In the genomic region with DNA sequence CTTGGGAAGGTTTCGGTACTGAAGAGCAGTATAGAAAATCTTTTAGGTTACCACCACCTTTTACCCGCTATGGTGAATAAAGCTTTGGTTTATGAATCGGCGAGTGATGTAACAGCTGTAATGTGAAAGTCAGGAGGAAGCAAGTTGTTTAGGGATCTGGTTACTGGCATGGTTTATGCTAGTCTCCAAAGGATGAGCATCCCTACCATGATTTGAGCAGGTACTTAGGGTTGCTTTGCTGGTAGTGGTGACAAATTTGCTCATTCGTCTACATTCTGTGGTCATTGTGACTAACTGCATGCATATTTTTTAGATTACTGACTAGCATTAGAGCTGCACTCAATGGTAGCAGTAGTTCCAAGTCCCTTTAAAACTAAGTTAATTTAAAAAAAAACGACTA, we compare ENCODE assay signal across 18 cellular contexts.
A peak's percentile ranks its signal among the peaks of the same experiment; 100 is the strongest.
DNase-seq lines count a peak whose midpoint lies in the region; ATAC-seq and TF ChIP-seq lines count a peak whose summit lies in the region.
"Had no signal": no experiment of that assay in that cellular context is flagged by ENCODE, and none has a peak within 500 bp of the region (broad histone marks: within the 10 kb centered on the region; RNA-seq: fewer than 3 reads in every experiment).

No MANE protein-coding gene starts in this region.

- no peaks in the 10 kb centered on the region for H3K4me1 Mint-ChIP-seq in natural killer cell
- H3K4me1 Mint-ChIP-seq: GM23338 had no signal

- no peak for ATAC-seq in natural killer cell
- no peak for ATAC-seq in GM21381 (IDR thresholded peaks at IDR 0.05; ENCODE audit: unreplicated experiment)
- ATAC-seq: activated naive CD4-positive, alpha-beta T cell treated with anti-CD3 and anti-CD28 coated beads, Interleukin-2, amount 50 U/mL, for 72 hours; GM23338; left lobe of liver; Panc1 had no signal

- no peaks in the 10 kb centered on the region for H3K27me3 Mint-ChIP-seq in natural killer cell (ENCODE audit: low read depth in 2 of 2)
- H3K27me3 Mint-ChIP-seq: type B pancreatic cell had no signal

- intact Hi-C loops in natural killer cell (cut with micrococcal nuclease) = no loop called here

- no peak overlapping the region for H3K4me3 ChIP-seq in choroid plexus epithelial cell (ENCODE audit: low read depth, low read length)
- H3K4me3 ChIP-seq: BLaER1 treated with 17β-estradiol and CSF1 and Interleukin-3, amounts not matched to agents 10 nM and 100 nM; GM23338 had no signal

- DNase-seq in EH (ENCODE audit: low read depth) = peak; percentile 89
- peak; percentile 80 for DNase-seq in LHCN-M2 (ENCODE audit: low read depth)
- DNase-seq in choroid plexus epithelial cell (ENCODE audit: low read depth) = peak; percentile 30
- peak; percentile 41 for DNase-seq in renal cortical epithelial cell (ENCODE audit: low read depth)
- DNase-seq in effector CD4-positive, alpha-beta T cell = no peak
- DNase-seq in central memory CD4-positive, alpha-beta T cell = no peak
- no peak for DNase-seq in natural killer cell
- DNase-seq: activated CD4-positive, alpha-beta T cell treated with anti-CD3 and anti-CD28 coated beads for 1 hour; hypothalamus; MM.1S; stimulated activated CD4-positive, alpha-beta T cell treated with anti-CD3 and anti-CD28 coated beads, Interleukin-2, amount 100 ng/mL, for 24 hours had no signal

- H3K4me3 Mint-ChIP-seq in natural killer cell = no peak overlapping the region
- H3K4me3 Mint-ChIP-seq: GM23338, type B pancreatic cell had no signal

- no peak for TF ChIP-seq CTCF in choroid plexus epithelial cell (conservative IDR thresholded peaks at IDR 0.05; ENCODE audit: low read depth, low read length)
- TF ChIP-seq CTCF in natural killer cell (IDR thresholded peaks at IDR 0.05) = no peak

- peaks cover 8% of the 10 kb centered on the region for H3K36me3 Mint-ChIP-seq in natural killer cell
- H3K36me3 Mint-ChIP-seq: activated naive CD4-positive, alpha-beta T cell treated with anti-CD3 and anti-CD28 coated beads, Interleukin-2, amount 50 U/mL, for 72 hours had no signal

- H3K27ac Mint-ChIP-seq in natural killer cell = no peak overlapping the region
- H3K27ac Mint-ChIP-seq: activated naive CD4-positive, alpha-beta T cell treated with anti-CD3 and anti-CD28 coated beads, Interleukin-2, amount 50 U/mL, for 72 hours; GM23338; type B pancreatic cell had no signal

- no peaks in the 10 kb centered on the region for H3K9me3 Mint-ChIP-seq in natural killer cell
- H3K9me3 Mint-ChIP-seq: activated naive CD4-positive, alpha-beta T cell treated with anti-CD3 and anti-CD28 coated beads, Interleukin-2, amount 50 U/mL, for 72 hours; GM23338; type B pancreatic cell had no signal

Comparison
In these comparisons a context has a peak if more than half of its experiments do, and no peak if none do; other contexts are left out.
1. DNase-seq: peak in EH (single experiment), LHCN-M2 (single experiment), choroid plexus epithelial cell (single experiment) and renal cortical epithelial cell (single experiment); none in effector CD4-positive, alpha-beta T cell (single experiment), central memory CD4-positive, alpha-beta T cell (single experiment) and natural killer cell (single experiment).